ENCODE assay signal across 1 cellular context in genomic region chr2:68791914-68792313, GRCh38.
TF ChIP-seq lines count a peak whose summit lies in the region.

No MANE protein-coding gene starts in this region.

TF ChIP-seq in HepG2, 621 proteins besides CTCF, POLR2A, EP300 and RAD21:
- no peak for TF ChIP-seq ZNF513 (CRISPR knock-in tag; conservative IDR thresholded peaks at IDR 0.05)
- TF ChIP-seq DBP (CRISPR knock-in tag; IDR thresholded peaks at IDR 0.05; ENCODE audit: not compliant biosample characterization): no peak
- TF ChIP-seq SMAD3 (CRISPR knock-in tag; IDR thresholded peaks at IDR 0.05): no peak
- TF ChIP-seq XRCC5 (optimal IDR thresholded peaks at IDR 0.05; ENCODE audit: low read length): no peak
- no peak for TF ChIP-seq ATF3 (CRISPR knock-in tag; IDR thresholded peaks at IDR 0.05)
- no peak for TF ChIP-seq ZNF501 (CRISPR knock-in tag; IDR thresholded peaks at IDR 0.05)
- TF ChIP-seq JUND (CRISPR knock-in tag; IDR thresholded peaks at IDR 0.05): no peak
- no peak for TF ChIP-seq AKAP8 (CRISPR knock-in tag; IDR thresholded peaks at IDR 0.05)
TF ChIP-seq in HepG2: peak in this region for 0.
